In genomic region chr14:60183138-60183537, GRCh38 we compare ENCODE assay signal across 15 cellular contexts. TPM values are rescaled to one million over a fixed set of nuclear protein-coding genes. Genes with fewer than 3 reads are reported as not detected.
DNase-seq lines count a peak whose midpoint lies in the region; ATAC-seq and TF ChIP-seq lines count a peak whose summit lies in the region.
"Had no signal": no experiment of that assay in that cellular context is flagged by ENCODE, and none has a peak within 500 bp of the region (broad histone marks: within the 10 kb centered on the region; RNA-seq: fewer than 3 reads in every experiment).

No MANE protein-coding gene starts in this region.

- no peaks in the 10 kb centered on the region for H3K36me3 Mint-ChIP-seq in CD4-positive, alpha-beta T cell (ENCODE audit: low read depth)
- H3K36me3 Mint-ChIP-seq in central memory CD8-positive, alpha-beta T cell (ENCODE audit: insufficient read depth), result no peaks in the 10 kb centered on the region
- H3K36me3 Mint-ChIP-seq: WTC11 had no signal

- H3K27ac Mint-ChIP-seq in CD4-positive, alpha-beta T cell, result no peak overlapping the region
- peak overlapping the region; percentile 11 for H3K27ac Mint-ChIP-seq in central memory CD8-positive, alpha-beta T cell (ENCODE audit: low read depth)
- H3K27ac Mint-ChIP-seq: WTC11 had no signal

- POLR2A ChIA-PET in CD4-positive, alpha-beta T cell (lab: Charles Lee), result interaction anchor here (2.3 to 5.1 kb wide), 4 partner anchors 18 to 219 kb away, joined by 10 to 35 read pairs (median 19); partner anchors contain the start of genes DHRS7, PCNX4 and PPM1A

- H3K9me3 ChIP-seq in CD4-positive, alpha-beta T cell (ENCODE audit: control insufficient read depth, low read length), result no peaks in the 10 kb centered on the region
- H3K9me3 ChIP-seq: BE2C had no signal

- DNase-seq in CD4-positive, alpha-beta T cell, result no peak
- no peak for DNase-seq in central memory CD8-positive, alpha-beta T cell (ENCODE audit: low spot score in 2 of 2)
- DNase-seq in C1 segment of cervical spinal cord (lab: John Stamatoyannopoulos, UW) (no peak), NCI-H1436 treated with DMSO at 0.1 percent for 48 hours (lab: John Stamatoyannopoulos, UW) (no peak), GDM1 (lab: John Stamatoyannopoulos, UW) (no peak)
- DNase-seq: activated T-cell treated with anti-CD3 and anti-CD28 coated beads, Interleukin-2, amount 50 U/mL, for 4 hours; BE2C; midbrain; stimulated activated CD4-positive, alpha-beta T cell treated with anti-CD3 and anti-CD28 coated beads, Interleukin-4, amount 100 ng/mL, for 24 hours; stomach had no signal

- peak overlapping the region; percentile 75 for H3K4me3 Mint-ChIP-seq in CD4-positive, alpha-beta T cell
- H3K4me3 Mint-ChIP-seq in central memory CD8-positive, alpha-beta T cell, result no peak overlapping the region

- no peaks in the 10 kb centered on the region for H3K27me3 ChIP-seq in CD4-positive, alpha-beta T cell (ENCODE audit: control insufficient read depth, insufficient read depth, low read length)
- H3K27me3 ChIP-seq: BE2C, stomach had no signal

- CTCF ChIA-PET in CD4-positive, alpha-beta T cell (lab: Charles Lee), result interaction anchor here (1.0 to 4.7 kb wide), 6 partner anchors 17 to 676 kb away, joined by 3 to 54 read pairs (median 5); partner anchors contain the start of gene DHRS7

- H3K9me3 Mint-ChIP-seq in CD4-positive, alpha-beta T cell, result no peaks in the 10 kb centered on the region
- H3K9me3 Mint-ChIP-seq in central memory CD8-positive, alpha-beta T cell, result no peaks in the 10 kb centered on the region

- no peak overlapping the region for H3K27ac ChIP-seq in CD4-positive, alpha-beta T cell (ENCODE audit: low read depth, low read length)
- H3K27ac ChIP-seq: SK-N-MC had no signal

- ATAC-seq in CD4-positive, alpha-beta T cell (ENCODE audit: poor library complexity), result no peak
- ATAC-seq in GM19324 (IDR thresholded peaks at IDR 0.05; ENCODE audit: low FRiP score, unreplicated experiment), result peak; percentile 29
- ATAC-seq in HG02884 (IDR thresholded peaks at IDR 0.05; ENCODE audit: unreplicated experiment), result peak; percentile 22
- no peak for ATAC-seq in central memory CD8-positive, alpha-beta T cell (replicated peaks; ENCODE audit: extremely low read depth, poor library complexity, severe bottlenecking)
- ATAC-seq in GM18870 (IDR thresholded peaks at IDR 0.05; ENCODE audit: unreplicated experiment), result no peak
- ATAC-seq: WTC11 had no signal

- TF ChIP-seq CTCF in CD4-positive, alpha-beta T cell (IDR thresholded peaks at IDR 0.05), result no peak

- peaks cover 11% of the 10 kb centered on the region for H3K4me1 Mint-ChIP-seq in CD4-positive, alpha-beta T cell (ENCODE audit: low read depth)
- peaks cover 15% of the 10 kb centered on the region for H3K4me1 Mint-ChIP-seq in central memory CD8-positive, alpha-beta T cell

- intact Hi-C loops in CD4-positive, alpha-beta T cell (cut with DNase I, micrococcal nuclease), result loop anchor here (2.0 to 10.0 kb wide), 4 partner anchors 16 to 998 kb away; partner anchors contain the start of genes DAAM1 (in 1 of the 2), JKAMP (in 1 of the 2) and L3HYPDH (in 1 of the 2)

- H3K27me3 Mint-ChIP-seq in CD4-positive, alpha-beta T cell, result no peaks in the 10 kb centered on the region
- H3K27me3 Mint-ChIP-seq in central memory CD8-positive, alpha-beta T cell, result no peaks in the 10 kb centered on the region

RNA-seq across cellular contexts. Expression of gene DHRS7, which starts 17.9 kb away (rescaled TPM):
- 10 to 100 TPM; 24.5 to 28.6 TPM for total RNA-seq in CD4-positive, alpha-beta T cell

Comparison
In these comparisons a context has a peak if more than half of its experiments do, and no peak if none do; other contexts are left out.
1. ATAC-seq: peak in GM19324 (single experiment) and HG02884 (single experiment); none in CD4-positive, alpha-beta T cell (single experiment), central memory CD8-positive, alpha-beta T cell (single experiment) and GM18870 (single experiment).